ENCODE assay signal across 10 cellular contexts in the genomic region with DNA sequence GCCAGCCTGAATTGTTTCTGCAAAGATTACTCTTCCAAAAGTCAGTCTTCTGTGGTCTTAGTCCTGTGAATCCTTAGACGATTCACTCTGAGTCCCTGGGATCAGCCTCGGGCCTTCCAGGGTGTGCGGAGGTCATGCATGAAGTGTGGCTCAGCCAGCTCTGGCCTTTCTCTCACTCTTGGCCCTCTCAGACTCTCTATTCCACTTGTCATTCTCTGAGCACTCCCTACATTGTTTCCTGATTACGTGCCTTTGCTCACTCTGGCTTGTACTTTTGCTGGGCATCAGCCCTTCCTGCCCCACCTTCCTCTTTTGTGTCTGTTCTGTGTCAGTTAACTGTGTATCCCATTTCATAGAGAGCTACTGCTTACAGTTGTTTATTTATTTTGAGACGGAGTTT. TPM values are rescaled to one million over a fixed set of nuclear protein-coding genes. Genes with fewer than 3 reads are reported as not detected.
DNase-seq lines count a peak whose midpoint lies in the region; ATAC-seq and TF ChIP-seq lines count a peak whose summit lies in the region.
"Had no signal": no experiment of that assay in that cellular context is flagged by ENCODE, and none has a peak within 500 bp of the region (broad histone marks: within the 10 kb centered on the region; RNA-seq: fewer than 3 reads in every experiment).

No MANE protein-coding gene starts in this region.

- H3K4me3 Mint-ChIP-seq in WTC11, result no peak overlapping the region

- H3K4me3 ChIP-seq in Peyer's patch, result no peak overlapping the region

- no peaks in the 10 kb centered on the region for H3K9me3 ChIP-seq in Peyer's patch

- TF ChIP-seq POLR2A in Peyer's patch (IDR thresholded peaks at IDR 0.05), result no peak

- peaks cover 3% of the 10 kb centered on the region; the same call in 1 of the 2 replicates for H3K36me3 Mint-ChIP-seq in WTC11

- TF ChIP-seq CTCF in RWPE1 (conservative IDR thresholded peaks at IDR 0.05; ENCODE audit: low read depth), result no peak
- TF ChIP-seq CTCF in Peyer's patch (IDR thresholded peaks at IDR 0.05), result no peak
- no peak for TF ChIP-seq CTCF in WTC11 (IDR thresholded peaks at IDR 0.05)

- no peaks in the 10 kb centered on the region for H3K36me3 ChIP-seq in Peyer's patch

- H3K9me3 Mint-ChIP-seq in WTC11, result peaks cover 10% of the 10 kb centered on the region

- POLR2A ChIA-PET in RWPE1 (lab: Yijun Ruan, JAX; ENCODE audit: low non-redundant PET), result no interaction called here
- POLR2A ChIA-PET in WTC11 (lab: Charles Lee), result no interaction called here

- H3K27ac ChIP-seq in RWPE1, result peak overlapping the region; percentile 74
- peak overlapping the region in 1 of 4 donors; percentile 45 for H3K27ac ChIP-seq in Peyer's patch
- H3K27ac ChIP-seq: VCaP had no signal

- H3K27me3 ChIP-seq in Peyer's patch, result no peaks in the 10 kb centered on the region

- peak; percentile 47 for DNase-seq in GDM1 (lab: John Stamatoyannopoulos, UW)
- DNase-seq in RWPE1 (ENCODE audit: low spot score), result peak; percentile 74
- DNase-seq in glomerular visceral epithelial cell (ENCODE audit: extremely low spot score), result peak; percentile 89
- DNase-seq in pulmonary artery endothelial cell (ENCODE audit: low read depth, low spot score), result peak; percentile 76
- no peak for DNase-seq in Peyer's patch
- DNase-seq in WTC11 (ENCODE audit: low spot score), result no peak
- no peak for DNase-seq in activated CD4-positive, alpha-beta T cell treated with anti-CD3 and anti-CD28 coated beads for 48 hours

- H3K27me3 Mint-ChIP-seq in WTC11 (ENCODE audit: low read depth), result no peaks in the 10 kb centered on the region

- peaks cover 30% of the 10 kb centered on the region for H3K4me1 Mint-ChIP-seq in WTC11

- CTCF ChIA-PET in RWPE1 (lab: Yijun Ruan, JAX) (no interaction called here), WTC11 (lab: Charles Lee) (no interaction called here)

- no peak for ATAC-seq in WTC11
- no peak for ATAC-seq in GM21576 (IDR thresholded peaks at IDR 0.05; ENCODE audit: unreplicated experiment)
- ATAC-seq: HCT116 had no signal

- H3K27ac Mint-ChIP-seq in WTC11, result no peak overlapping the region

- peaks cover 0 to 26% (median 0%) of the 10 kb centered on the region in 4 donors for H3K4me1 ChIP-seq in Peyer's patch

TF ChIP-seq in WTC11, 78 proteins besides CTCF, POLR2A, EP300 and RAD21:
- TF ChIP-seq, protein P1, sequence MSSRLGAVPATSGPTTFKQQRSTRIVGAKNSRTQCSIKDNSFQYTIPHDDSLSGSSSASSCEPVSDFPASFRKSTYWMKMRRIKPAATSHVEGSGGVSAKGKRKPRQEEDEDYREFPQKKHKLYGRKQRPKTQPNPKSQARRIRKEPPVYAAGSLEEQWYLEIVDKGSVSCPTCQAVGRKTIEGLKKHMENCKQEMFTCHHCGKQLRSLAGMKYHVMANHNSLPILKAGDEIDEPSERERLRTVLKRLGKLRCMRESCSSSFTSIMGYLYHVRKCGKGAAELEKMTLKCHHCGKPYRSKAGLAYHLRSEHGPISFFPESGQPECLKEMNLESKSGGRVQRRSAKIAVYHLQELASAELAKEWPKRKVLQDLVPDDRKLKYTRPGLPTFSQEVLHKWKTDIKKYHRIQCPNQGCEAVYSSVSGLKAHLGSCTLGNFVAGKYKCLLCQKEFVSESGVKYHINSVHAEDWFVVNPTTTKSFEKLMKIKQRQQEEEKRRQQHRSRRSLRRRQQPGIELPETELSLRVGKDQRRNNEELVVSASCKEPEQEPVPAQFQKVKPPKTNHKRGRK (CRISPR knock-in tag; IDR thresholded peaks at IDR 0.05; ENCODE audit: borderline replicate concordance), result no peak
- TF ChIP-seq TEAD4 (CRISPR knock-in tag; IDR thresholded peaks at IDR 0.05) (no peak), ZNF317 (CRISPR knock-in tag; IDR thresholded peaks at IDR 0.05; ENCODE audit: borderline replicate concordance, low read depth) (no peak)
TF ChIP-seq in WTC11: peak in this region for 0.

RNA-seq across cellular contexts. Expression of a gene that starts 36.0 kb away (rescaled TPM):
- total RNA-seq in pulmonary artery endothelial cell (93.8 and 115 TPM in 2 replicates), Peyer's patch (10 to 100 TPM; 21.7 to 27.7 (median 24.8) TPM), WTC11 (2021) (53.3 to 59.1 TPM (median 53.6 TPM) in 3 replicates)

Comparison
In these comparisons a context has a peak if more than half of its experiments do, and no peak if none do; other contexts are left out.
1. DNase-seq: peak in GDM1 (single experiment), RWPE1 (single experiment), glomerular visceral epithelial cell (single experiment) and pulmonary artery endothelial cell (single experiment); none in Peyer's patch (0 of 3), WTC11 (single experiment) and activated CD4-positive, alpha-beta T cell treated with anti-CD3 and anti-CD28 coated beads for 48 hours (single experiment).